12 cellular contexts compared by ENCODE assay signal in the genomic region with DNA sequence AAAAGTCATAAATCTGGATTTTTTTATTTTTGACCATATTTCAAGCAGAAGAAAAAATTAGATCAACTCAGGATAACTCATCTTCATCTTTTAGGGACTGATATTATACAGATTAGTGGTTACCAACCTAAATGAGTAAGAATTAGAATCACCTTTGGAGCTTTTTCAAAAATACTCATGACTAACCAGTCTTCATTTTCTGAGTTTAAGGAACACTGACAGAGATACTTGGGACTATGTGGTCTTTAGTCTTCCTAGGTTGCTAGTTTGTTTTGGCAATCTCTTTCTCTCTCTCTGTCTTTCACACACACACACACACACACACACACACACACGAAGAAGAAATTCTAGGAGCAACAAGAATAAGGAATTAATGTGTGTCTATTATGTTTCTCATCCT. TPM values are rescaled to one million over a fixed set of nuclear protein-coding genes. Genes with fewer than 3 reads are reported as not detected.
DNase-seq lines count a peak whose midpoint lies in the region; ATAC-seq and TF ChIP-seq lines count a peak whose summit lies in the region.
"Had no signal": no experiment of that assay in that cellular context is flagged by ENCODE, and none has a peak within 500 bp of the region (broad histone marks: within the 10 kb centered on the region; RNA-seq: fewer than 3 reads in every experiment).

No MANE protein-coding gene starts in this region.

- TF ChIP-seq CTCF in adrenal gland (IDR thresholded peaks at IDR 0.05) = no peak
- TF ChIP-seq CTCF in foreskin fibroblast (IDR thresholded peaks at IDR 0.05; ENCODE audit: low read depth, low read length) = no peak

- no peaks in the 10 kb centered on the region for H3K27me3 ChIP-seq in adrenal gland

- peak overlapping the region in 3 of 5 donors; percentile 8 to 60 (median 44) for H3K27ac ChIP-seq in adrenal gland
- peak overlapping the region in 12 of 21 experiments; percentile 27 to 79 (median 57) for H3K27ac ChIP-seq in skin epidermis

- ATAC-seq in HG03175 (IDR thresholded peaks at IDR 0.05; ENCODE audit: unreplicated experiment) = no peak
- no peak for ATAC-seq in HG02852 (IDR thresholded peaks at IDR 0.05; ENCODE audit: unreplicated experiment)

- WGBS in adrenal gland, 4 donors = 40 to 52% (median 50%) methylated on average over 1 of the region's 1 CpG

- H3K4me3 ChIP-seq in adrenal gland = no peak overlapping the region
- no peak overlapping the region for H3K4me3 ChIP-seq in foreskin fibroblast (ENCODE audit: low read depth in 1 of 2, low read length in 2 of 2)
- no peak overlapping the region for H3K4me3 ChIP-seq in skin epidermis

- intact Hi-C loops in adrenal gland (cut with DNase I) = no loop called here

- no peak for TF ChIP-seq POLR2A in adrenal gland (IDR thresholded peaks at IDR 0.05)

- H3K36me3 ChIP-seq in adrenal gland (replicated peaks in 1 of 2) = no peaks in the 10 kb centered on the region

- no peaks in the 10 kb centered on the region for H3K9me3 ChIP-seq in adrenal gland (replicated peaks in 1 of 3)

- peak; percentile 60 for DNase-seq in HCEC 1CT
- DNase-seq in adrenal gland = no peak
- peak; percentile 10 to 49 for DNase-seq in foreskin fibroblast
- DNase-seq in GM19240 (ENCODE audit: insufficient read length, low spot score) = no peak
- no peak for DNase-seq in HuH-7.5 (ENCODE audit: low spot score)
- DNase-seq: activated gamma-delta T cell; DMS 273 treated with DMSO at 0.1 percent for 48 hours; effector memory CD4-positive, alpha-beta T cell; NCI-H2029 had no signal

- peaks cover 7 to 32% of the 10 kb centered on the region in 2 donors for H3K4me1 ChIP-seq in adrenal gland (replicated peaks in 1 of 2)

RNA-seq across cellular contexts. Expression of gene TMOD3, which starts 50.1 kb away (rescaled TPM):
- total RNA-seq in adrenal gland = 10 to 100 TPM; 17.4 to 42.5 (median 25.4) TPM
- 10 to 100 TPM in 1 of 3 donors, 1 to 10 TPM in 2; 3.9 to 18.3 (median 5.5) TPM for polyA plus RNA-seq in adrenal gland

Comparison
In these comparisons a context has a peak if more than half of its experiments do, and no peak if none do; other contexts are left out.
1. DNase-seq: peak in HCEC 1CT (single experiment) and foreskin fibroblast (2 of 2); none in adrenal gland (0 of 7), GM19240 (single experiment) and HuH-7.5 (single experiment).